Comparison of ENCODE assay signal across 1 cellular context in genomic region chr10:109892885-109893284, GRCh38.
TF ChIP-seq lines count a peak whose summit lies in the region.

No MANE protein-coding gene starts in this region.

TF ChIP-seq in HepG2, 621 proteins besides CTCF, POLR2A, EP300 and RAD21 (continued from another document):
- TF ChIP-seq PRDM10 (CRISPR knock-in tag; IDR thresholded peaks at IDR 0.05; ENCODE audit: low read depth) = no peak
- no peak for TF ChIP-seq RFX5 (IDR thresholded peaks at IDR 0.05; ENCODE audit: low read depth, low read length)
- TF ChIP-seq ZNF784 (CRISPR knock-in tag; IDR thresholded peaks at IDR 0.05; ENCODE audit: borderline replicate concordance) = no peak
